In genomic region chr2:128314348-128315121, GRCh38 we compare ENCODE assay signal across 13 cellular contexts. TPM values are rescaled to one million over a fixed set of nuclear protein-coding genes. Genes with fewer than 3 reads are reported as not detected.
DNase-seq lines count a peak whose midpoint lies in the region; ATAC-seq and TF ChIP-seq lines count a peak whose summit lies in the region.
"Had no signal": no experiment of that assay in that cellular context is flagged by ENCODE, and none has a peak within 500 bp of the region (broad histone marks: within the 10 kb centered on the region; RNA-seq: fewer than 3 reads in every experiment).

No MANE protein-coding gene starts in this region.

- H3K27ac Mint-ChIP-seq in activated naive CD4-positive, alpha-beta T cell treated with anti-CD3 and anti-CD28 coated beads, Interleukin-2, amount 50 U/mL, for 24 hours: peak overlapping the region; percentile 23

- peak overlapping the region in 1 of 5 donors; percentile 18 for H3K27ac ChIP-seq in stomach
- H3K27ac ChIP-seq in brain microvascular endothelial cell: no peak overlapping the region
- H3K27ac ChIP-seq: SJSA1 had no signal

- TF ChIP-seq CTCF in stomach (IDR thresholded peaks at IDR 0.05): no peak
- no peak for TF ChIP-seq CTCF in brain microvascular endothelial cell (IDR thresholded peaks at IDR 0.05; ENCODE audit: low read depth, low read length, missing control alignments)

- in situ Hi-C loops in HAP-1 (cut with MboI; ENCODE audit: low sequenced_read_pairs): no loop called here
- in situ Hi-C loops in brain microvascular endothelial cell (cut with HindIII; ENCODE audit: low pct_ligation_motif_present, low sequenced_read_pairs): loop anchor here (25.0 kb wide), 1 partner anchor 423 kb away; no protein-coding TSS in a partner anchor

- H3K36me3 Mint-ChIP-seq in activated naive CD4-positive, alpha-beta T cell treated with anti-CD3 and anti-CD28 coated beads, Interleukin-2, amount 50 U/mL, for 24 hours: peaks cover 3% of the 10 kb centered on the region

- H3K4me1 ChIP-seq in adipocyte (ENCODE audit: control insufficient read depth, insufficient read depth, low read length) (peaks cover 43% of the 10 kb centered on the region), stomach (peaks cover 49 to 80% (median 73%) of the 10 kb centered on the region in 4 donors), HAP-1 (peaks cover 4% of the 10 kb centered on the region; the same call in 1 of the 2 replicates)

- H3K4me3 Mint-ChIP-seq in activated naive CD4-positive, alpha-beta T cell treated with anti-CD3 and anti-CD28 coated beads, Interleukin-2, amount 50 U/mL, for 24 hours: no peak overlapping the region

- peak; percentile 36 for ATAC-seq in left lobe of liver
- ATAC-seq in GM19395 (IDR thresholded peaks at IDR 0.05; ENCODE audit: unreplicated experiment): no peak
- ATAC-seq: GM12878 had no signal

- DNase-seq in activated naive CD4-positive, alpha-beta T cell (lab: John Stamatoyannopoulos, UW): no peak
- DNase-seq in adipocyte (ENCODE audit: low read depth) (no peak), left lobe of liver (ENCODE audit: low spot score) (peak; percentile 82), stomach (peak; percentile 25), HAP-1 (ENCODE audit: low spot score in 2 of 2) (no peak), brain microvascular endothelial cell (no peak)
- DNase-seq: activated naive CD4-positive, alpha-beta T cell treated with Interleukin-2 at 50 U/mL for 16 hours; NCI-H2029 had no signal

- no peaks in the 10 kb centered on the region for H3K27me3 Mint-ChIP-seq in activated naive CD4-positive, alpha-beta T cell treated with anti-CD3 and anti-CD28 coated beads, Interleukin-2, amount 50 U/mL, for 24 hours
- H3K27me3 Mint-ChIP-seq: CD4-positive, alpha-beta memory T cell had no signal

- H3K36me3 ChIP-seq in adipocyte (ENCODE audit: control insufficient read depth, insufficient read depth, low read length, severe bottlenecking) (peaks cover 11% of the 10 kb centered on the region), stomach (peaks cover 0 to 15% (median 2%) of the 10 kb centered on the region in 4 donors), HAP-1 (replicated peaks) (peaks cover under 1% of the 10 kb centered on the region), brain microvascular endothelial cell (replicated peaks) (peaks cover 2% of the 10 kb centered on the region)

- intact Hi-C loops in stomach (cut with DNase I; ENCODE audit: low total_unique reads): no loop called here

- peaks cover 43% of the 10 kb centered on the region for H3K4me1 Mint-ChIP-seq in activated naive CD4-positive, alpha-beta T cell treated with anti-CD3 and anti-CD28 coated beads, Interleukin-2, amount 50 U/mL, for 24 hours

- TF ChIP-seq EP300 in stomach (IDR thresholded peaks at IDR 0.05): no peak

- no peak for TF ChIP-seq POLR2A in stomach (IDR thresholded peaks at IDR 0.05)

- H3K27me3 ChIP-seq in adipocyte (replicated peaks; ENCODE audit: control insufficient read depth, insufficient read depth, low read length) (no peaks in the 10 kb centered on the region), stomach (peaks cover 0 to 1% (median 0%) of the 10 kb centered on the region in 3 donors), HAP-1 (ENCODE audit: low read depth) (no peaks in the 10 kb centered on the region), brain microvascular endothelial cell (replicated peaks) (no peaks in the 10 kb centered on the region)
- H3K27me3 ChIP-seq: SJSA1 had no signal

- 76 to 85% (median 84%) methylated on average over 10 to 20 of the region's 20 CpGs for WGBS in stomach, 5 donors

- peak overlapping the region; percentile 89 for H3K4me3 ChIP-seq in adipocyte (ENCODE audit: low read length)
- peak overlapping the region in 1 of 4 donors; percentile 80 for H3K4me3 ChIP-seq in stomach
- H3K4me3 ChIP-seq in HAP-1: no peak overlapping the region
- H3K4me3 ChIP-seq in brain microvascular endothelial cell (ENCODE audit: low read depth, low read length): no peak overlapping the region
- H3K4me3 ChIP-seq: GM12878 had no signal

- no peaks in the 10 kb centered on the region for H3K9me3 ChIP-seq in adipocyte (ENCODE audit: control insufficient read depth, low read length)
- no peaks in the 10 kb centered on the region for H3K9me3 ChIP-seq in stomach
- no peaks in the 10 kb centered on the region for H3K9me3 ChIP-seq in HAP-1
- H3K9me3 ChIP-seq: SJSA1 had no signal

- H3K9ac ChIP-seq in adipocyte (ENCODE audit: low read length): no peak overlapping the region

- no peaks in the 10 kb centered on the region for H3K9me3 Mint-ChIP-seq in activated naive CD4-positive, alpha-beta T cell treated with anti-CD3 and anti-CD28 coated beads, Interleukin-2, amount 50 U/mL, for 24 hours
- H3K9me3 Mint-ChIP-seq: CD4-positive, alpha-beta memory T cell had no signal

RNA-seq across cellular contexts. Expression of gene HS6ST1, which starts 4.1 kb away (rescaled TPM):
- total RNA-seq in left lobe of liver (21.8 TPM), stomach (100 to 1,000 TPM in 1 of 5 donors, 10 to 100 TPM in 2, 1 to 10 TPM in 2; 2.9 to 178 (median 20.7) TPM)
- polyA plus RNA-seq in stomach: 10 to 100 TPM in 2 of 3 donors, 1 to 10 TPM in 1; 5.8 to 15.2 (median 10.5) TPM

Comparison
In these comparisons a context has a peak if more than half of its experiments do, and no peak if none do; other contexts are left out.
1. DNase-seq: peak in left lobe of liver (single experiment) and stomach (single experiment); none in activated naive CD4-positive, alpha-beta T cell (0 of 4), adipocyte (single experiment), HAP-1 (0 of 2) and brain microvascular endothelial cell (single experiment).